ENCODE assay signal across 14 cellular contexts in genomic region chr7:53101026-53101425, GRCh38.
"Had no signal": no experiment of that assay in that cellular context is flagged by ENCODE, and none has a peak within 500 bp of the region (broad histone marks: within the 10 kb centered on the region; RNA-seq: fewer than 3 reads in every experiment).

No MANE protein-coding gene starts in this region.

- H3K27me3 ChIP-seq: esophagus squamous epithelium, hepatocyte, right atrium auricular region, sigmoid colon had no signal

- H3K4me3 ChIP-seq: esophagus squamous epithelium, hepatocyte, right atrium auricular region, sigmoid colon, skin epidermis had no signal

- H3K4me1 ChIP-seq: esophagus squamous epithelium, right atrium auricular region, sigmoid colon had no signal

- H3K4me2 ChIP-seq: hepatocyte had no signal

- ATAC-seq: effector memory CD8-positive, alpha-beta T cell; left cardiac atrium; natural killer cell had no signal

- H3K79me2 ChIP-seq: hepatocyte had no signal

- H3K9me3 ChIP-seq: esophagus squamous epithelium, right atrium auricular region had no signal

- DNase-seq: effector memory CD8-positive, alpha-beta T cell; esophagus squamous epithelium; foreskin fibroblast; head of caudate nucleus; kidney; left cardiac atrium; natural killer cell; posterior cingulate gyrus; sigmoid colon; stimulated activated CD4-positive, alpha-beta T cell treated with anti-CD3 and anti-CD28 coated beads, Interleukin-2, amount 100 ng/mL, for 48 hours; stimulated activated naive CD4-positive, alpha-beta T cell treated with Interleukin-2 at 50 U/mL for 16 hours had no signal

- H3K36me3 ChIP-seq: esophagus squamous epithelium, right atrium auricular region, sigmoid colon had no signal

- H2AFZ ChIP-seq: hepatocyte had no signal

- H3K27ac ChIP-seq: esophagus squamous epithelium, hepatocyte, right atrium auricular region, sigmoid colon, skin epidermis had no signal
